11 cellular contexts compared by ENCODE assay signal in the genomic region with DNA sequence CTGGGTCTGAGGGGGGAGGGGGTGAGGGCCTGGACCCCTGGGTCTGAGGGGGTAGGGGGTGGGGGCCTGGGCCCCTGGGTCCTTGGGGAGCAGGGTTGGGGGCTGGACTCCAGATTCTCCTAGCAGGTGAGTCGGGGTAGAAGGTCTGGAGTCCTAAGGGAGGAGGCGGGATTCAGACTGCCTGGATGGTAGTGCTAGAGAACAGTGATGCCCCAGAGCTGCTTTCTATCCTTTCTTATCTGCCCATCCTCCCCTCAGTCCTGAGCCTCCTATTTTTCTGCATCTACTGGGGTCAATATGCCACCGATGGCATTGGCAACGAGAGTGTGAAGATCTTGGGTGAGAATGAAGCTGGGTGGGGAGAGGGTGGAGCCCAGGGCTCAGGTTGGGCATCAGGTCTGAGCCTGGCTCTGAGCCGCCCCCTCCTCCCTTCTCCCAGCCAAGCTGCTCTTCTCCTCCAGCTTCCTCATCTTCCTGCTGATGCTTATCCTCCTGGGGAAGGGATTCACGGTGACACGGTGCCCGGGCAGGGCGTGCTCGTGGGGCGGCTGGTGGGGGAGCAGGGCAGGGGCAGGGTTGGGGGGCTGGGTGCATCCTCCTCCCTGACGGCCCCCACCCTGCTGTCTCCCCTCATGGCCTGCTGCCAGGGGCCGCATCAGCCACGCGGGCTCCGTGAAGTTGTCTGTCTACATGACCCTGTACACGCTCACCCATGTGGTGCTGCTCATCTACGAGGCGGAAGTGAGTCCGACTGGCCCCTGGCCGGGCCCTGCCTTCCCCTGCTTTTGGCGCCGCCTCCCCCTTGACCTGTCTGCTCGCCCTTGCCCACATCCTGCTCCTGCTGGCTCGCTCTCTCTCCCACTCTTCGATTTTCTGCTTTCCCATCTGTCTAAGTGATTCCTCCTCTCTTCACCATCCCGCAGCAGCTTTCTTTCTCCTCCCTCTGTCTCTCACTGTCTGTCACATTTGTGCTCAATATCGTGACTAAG. TPM values are rescaled to one million over a fixed set of nuclear protein-coding genes. Genes with fewer than 3 reads are reported as not detected.
A peak's percentile ranks its signal among the peaks of the same experiment; 100 is the strongest.
DNase-seq lines count a peak whose midpoint lies in the region; ATAC-seq, FAIRE-seq and TF ChIP-seq lines count a peak whose summit lies in the region.
"Had no signal": no experiment of that assay in that cellular context is flagged by ENCODE, and none has a peak within 500 bp of the region (broad histone marks: within the 10 kb centered on the region; RNA-seq: fewer than 3 reads in every experiment).

No MANE protein-coding gene starts in this region.

- H3K4me3 ChIP-seq in A549: no peak overlapping the region
- H3K4me3 ChIP-seq in OCI-LY1 (ENCODE audit: low read depth, low read length, poor library complexity, severe bottlenecking): peak overlapping the region; percentile 51

- 64% methylated on average over 28 of the region's 28 CpGs for WGBS in A549 (ENCODE audit: missing lambda C conversion rate)

- H3K27ac ChIP-seq in A549 (no peak overlapping the region), OCI-LY1 (ENCODE audit: low read depth, low read length, poor library complexity, severe bottlenecking) (peak overlapping the region; percentile 88)

- no peak for TF ChIP-seq POLR2A in A549 (IDR thresholded peaks at IDR 0.05; ENCODE audit: low read length)

- in situ Hi-C loops in ACHN (cut with HindIII; ENCODE audit: low pct_ligation_motif_present, low pct_unique_long_range_greater_than_20kb, low sequenced_read_pairs): no loop called here

- H3F3A ChIP-seq in OCI-LY1 (ENCODE audit: insufficient read depth, low read length): no peaks in the 10 kb centered on the region

- FAIRE-seq in A549 (lab: Jason Lieb, UNC): no peak

- H3K79me2 ChIP-seq in OCI-LY1 (ENCODE audit: insufficient read depth, low read length): no peaks in the 10 kb centered on the region

- DNase-seq in A549 (ENCODE audit: low read depth in 1 of 2, low spot score in 1 of 2): peak in 1 of 2 experiments; percentile 56
- DNase-seq in glomerular visceral epithelial cell (ENCODE audit: extremely low spot score): peak; percentile 67
- no peak for DNase-seq in ACHN
- no peak for DNase-seq in ureter (ENCODE audit: low spot score)
- DNase-seq: activated T-cell treated with anti-CD3 and anti-CD28 coated beads, Interleukin-2, amount 50 U/mL, for 4 hours; Caco-2; NCI-H2029 treated with DMSO at 0.1 percent for 48 hours had no signal

- CTCF ChIA-PET in A549 (lab: Yijun Ruan, JAX): interaction anchor here (0.5 to 4.4 kb wide), 12 partner anchors 12 to 1453 kb away, joined by 3 to 30 read pairs (median 4); partner anchors contain the start of genes PAFAH1B3, POU2F2 and PRR19

- H3K4me2 ChIP-seq in A549: no peak overlapping the region
- peak overlapping the region; percentile 79 for H3K4me2 ChIP-seq in OCI-LY1 (ENCODE audit: low read length)

- POLR2A ChIA-PET in A549 (lab: Yijun Ruan, JAX): no interaction called here

- TF ChIP-seq CTCF in A549 (IDR thresholded peaks at IDR 0.05) (no peak), OCI-LY1 (IDR thresholded peaks at IDR 0.05; ENCODE audit: low read length) (no peak)

- H4K20me1 ChIP-seq in OCI-LY1 (ENCODE audit: insufficient read depth, low read length): no peaks in the 10 kb centered on the region

- TF ChIP-seq EP300 in A549 (IDR thresholded peaks at IDR 0.05): no peak

- peak overlapping the region; percentile 68 for H3K9ac ChIP-seq in OCI-LY1 (ENCODE audit: low read length)

- H3K9me2 ChIP-seq in OCI-LY1 (ENCODE audit: low read depth, low read length): no peaks in the 10 kb centered on the region

- no peaks in the 10 kb centered on the region for H3K9me3 ChIP-seq in A549
- no peaks in the 10 kb centered on the region for H3K9me3 ChIP-seq in OCI-LY1 (ENCODE audit: low read length)
- H3K9me3 ChIP-seq: Caco-2 had no signal

- H3K4me1 ChIP-seq in A549: peaks cover 5% of the 10 kb centered on the region; the same call in 1 of the 3 replicates
- H3K4me1 ChIP-seq in OCI-LY1 (ENCODE audit: insufficient read depth, low read length, severe bottlenecking): peaks cover 31% of the 10 kb centered on the region

- ATAC-seq in A549 (peak; percentile 16 to 36), GM19043 (IDR thresholded peaks at IDR 0.05; ENCODE audit: low read depth, unreplicated experiment) (peak; percentile 64), HG03520 (IDR thresholded peaks at IDR 0.05; ENCODE audit: unreplicated experiment) (no peak), HG02763 (IDR thresholded peaks at IDR 0.05; ENCODE audit: unreplicated experiment) (no peak)
- ATAC-seq: activated T-cell treated with anti-CD3 and anti-CD28 coated beads, Interleukin-2, amount 50 U/mL, for 4 hours had no signal

- H2AFZ ChIP-seq in OCI-LY1 (ENCODE audit: low read length): peak overlapping the region; percentile 48; the same call in 1 of the 2 replicates

- TF ChIP-seq RAD21 in A549 (conservative IDR thresholded peaks at IDR 0.05 in 1 of 2, IDR thresholded peaks at IDR 0.05 in 1 of 2): no peak

- no peaks in the 10 kb centered on the region for H3K27me3 ChIP-seq in OCI-LY1 (ENCODE audit: insufficient read depth, low read length)

- H3K36me3 ChIP-seq in OCI-LY1 (ENCODE audit: insufficient read depth, low read length): no peaks in the 10 kb centered on the region

TF ChIP-seq in A549, 52 proteins besides CTCF, POLR2A, EP300 and RAD21 (continues in another document):
- TF ChIP-seq ZFP36 (IDR thresholded peaks at IDR 0.05; ENCODE audit: borderline replicate concordance, partially characterized antibody) (no peak), ZC3H11A (IDR thresholded peaks at IDR 0.05) (no peak), JUNB (IDR thresholded peaks at IDR 0.05) (no peak), CBX8 (IDR thresholded peaks at IDR 0.05) (no peak), HEYL (CRISPR knock-in tag; IDR thresholded peaks at IDR 0.05) (no peak), ESRRA (IDR thresholded peaks at IDR 0.05; ENCODE audit: borderline replicate concordance, low read length) (no peak), TP53 (CRISPR knock-in tag; IDR thresholded peaks at IDR 0.05) (no peak), FOSL2 (IDR thresholded peaks at IDR 0.05) (no peak), FOSL2 (CRISPR knock-in tag; IDR thresholded peaks at IDR 0.05) (no peak), NPAS2 (CRISPR knock-in tag; IDR thresholded peaks at IDR 0.05; ENCODE audit: borderline replicate concordance) (no peak), CHD2 (IDR thresholded peaks at IDR 0.05; ENCODE audit: low read length, partially characterized antibody) (no peak), RFX5 (IDR thresholded peaks at IDR 0.05) (no peak), ZSCAN20 (CRISPR knock-in tag; IDR thresholded peaks at IDR 0.05) (no peak), SREBF2 (IDR thresholded peaks at IDR 0.05) (no peak)
- TF ChIP-seq, protein P1, sequence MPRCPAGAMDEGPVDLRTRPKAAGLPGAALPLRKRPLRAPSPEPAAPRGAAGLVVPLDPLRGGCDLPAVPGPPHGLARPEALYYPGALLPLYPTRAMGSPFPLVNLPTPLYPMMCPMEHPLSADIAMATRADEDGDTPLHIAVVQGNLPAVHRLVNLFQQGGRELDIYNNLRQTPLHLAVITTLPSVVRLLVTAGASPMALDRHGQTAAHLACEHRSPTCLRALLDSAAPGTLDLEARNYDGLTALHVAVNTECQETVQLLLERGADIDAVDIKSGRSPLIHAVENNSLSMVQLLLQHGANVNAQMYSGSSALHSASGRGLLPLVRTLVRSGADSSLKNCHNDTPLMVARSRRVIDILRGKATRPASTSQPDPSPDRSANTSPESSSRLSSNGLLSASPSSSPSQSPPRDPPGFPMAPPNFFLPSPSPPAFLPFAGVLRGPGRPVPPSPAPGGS (IDR thresholded peaks at IDR 0.05): no peak
- TF ChIP-seq, protein P2, sequence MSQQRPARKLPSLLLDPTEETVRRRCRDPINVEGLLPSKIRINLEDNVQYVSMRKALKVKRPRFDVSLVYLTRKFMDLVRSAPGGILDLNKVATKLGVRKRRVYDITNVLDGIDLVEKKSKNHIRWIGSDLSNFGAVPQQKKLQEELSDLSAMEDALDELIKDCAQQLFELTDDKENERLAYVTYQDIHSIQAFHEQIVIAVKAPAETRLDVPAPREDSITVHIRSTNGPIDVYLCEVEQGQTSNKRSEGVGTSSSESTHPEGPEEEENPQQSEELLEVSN (IDR thresholded peaks at IDR 0.05; ENCODE audit: borderline replicate concordance, low read depth): no peak

RNA-seq across cellular contexts. Expression of gene TMEM145, which starts 3.4 kb away (rescaled TPM):
- polyA plus RNA-seq in A549 (2011; rRNA removed) (0.71 and 1.8 TPM in 2 replicates), A549 (2017; fragmentation: RNase III; extraction: RNeasy Plus Mini Kit Qiagen cat#74134 plus additional on column Dnase treatment) (3.6 to 5.1 TPM (median 4.3 TPM) in 3 replicates)
- polyA plus RNA-seq in A549 (2012; cell fraction: cytosol; rRNA removed): 2.9 and 3.8 TPM in 2 replicates
- polyA plus RNA-seq in A549 (2012; cell fraction: nucleus; rRNA removed): 13.7 and 18.2 TPM in 2 replicates
- polyA minus RNA-seq in A549 (2011; rRNA and poly(A)+ RNA removed): 6.3 and 6.9 TPM in 2 replicates
- total RNA-seq in ureter: 1.4 TPM
- total RNA-seq: activated T-cell treated with anti-CD3 and anti-CD28 coated beads, Interleukin-2, amount 50 U/mL, for 4 hours had no signal

RNA-seq across cellular contexts. Expression of gene MEGF8, which starts 8.9 kb away (rescaled TPM):
- 8.9 and 10.4 TPM in 2 replicates for polyA plus RNA-seq in A549 (2011; rRNA removed)
- polyA plus RNA-seq in A549 (2012; cell fraction: cytosol; rRNA removed): 7.2 and 12.2 TPM in 2 replicates
- 26.3 and 37.1 TPM in 2 replicates for polyA plus RNA-seq in A549 (2012; cell fraction: nucleus; rRNA removed)
- 22.4 to 27.2 TPM (median 25.8 TPM) in 3 replicates for polyA plus RNA-seq in A549 (2017; fragmentation: RNase III; extraction: RNeasy Plus Mini Kit Qiagen cat#74134 plus additional on column Dnase treatment)
- 11.8 and 14.4 TPM in 2 replicates for polyA minus RNA-seq in A549 (2011; rRNA and poly(A)+ RNA removed)
- total RNA-seq in ureter: 22.0 TPM

RNA-seq across cellular contexts. Expression of gene PAFAH1B3, which starts 14.1 kb away (rescaled TPM):
- polyA plus RNA-seq in A549 (2011; rRNA removed): 79.7 and 101 TPM in 2 replicates
- polyA plus RNA-seq in A549 (2012; cell fraction: cytosol; rRNA removed): 268 and 299 TPM in 2 replicates
- polyA plus RNA-seq in A549 (2012; cell fraction: nucleus; rRNA removed): 241 and 275 TPM in 2 replicates
- 135 to 151 TPM (median 144 TPM) in 3 replicates for polyA plus RNA-seq in A549 (2017; fragmentation: RNase III; extraction: RNeasy Plus Mini Kit Qiagen cat#74134 plus additional on column Dnase treatment)
- polyA minus RNA-seq in A549 (2011; rRNA and poly(A)+ RNA removed): 179 and 227 TPM in 2 replicates
- 19.8 TPM for total RNA-seq in ureter

RNA-seq across cellular contexts. Expression of gene PRR19, which starts 14.6 kb away (rescaled TPM):
- 1.1 and 1.3 TPM in 2 replicates for polyA plus RNA-seq in A549 (2011; rRNA removed)
- polyA plus RNA-seq in A549 (2012; cell fraction: cytosol; rRNA removed): 2.7 and 3.7 TPM in 2 replicates
- polyA plus RNA-seq in A549 (2012; cell fraction: nucleus; rRNA removed): 3.5 and 5.2 TPM in 2 replicates
- polyA plus RNA-seq in A549 (2017; fragmentation: RNase III; extraction: RNeasy Plus Mini Kit Qiagen cat#74134 plus additional on column Dnase treatment): 3.4 to 4.5 TPM (median 4.2 TPM) in 3 replicates
- 0.50 and 1.2 TPM in 2 replicates for polyA minus RNA-seq in A549 (2011; rRNA and poly(A)+ RNA removed)
- total RNA-seq in ureter: 1.6 TPM

RNA-seq across cellular contexts. Expression of gene CIC, which starts 47.5 kb away (rescaled TPM):
- polyA plus RNA-seq in A549 (2011; rRNA removed) (7.2 and 7.7 TPM in 2 replicates), A549 (2017; fragmentation: RNase III; extraction: RNeasy Plus Mini Kit Qiagen cat#74134 plus additional on column Dnase treatment) (46.8 to 56.4 TPM (median 53.1 TPM) in 3 replicates)
- 26.8 and 35.8 TPM in 2 replicates for polyA plus RNA-seq in A549 (2012; cell fraction: cytosol; rRNA removed)
- 69.9 and 100.0 TPM in 2 replicates for polyA plus RNA-seq in A549 (2012; cell fraction: nucleus; rRNA removed)
- polyA minus RNA-seq in A549 (2011; rRNA and poly(A)+ RNA removed): 7.0 and 11.0 TPM in 2 replicates
- total RNA-seq in ureter: 83.4 TPM

Comparison
In these comparisons a context has a peak if more than half of its experiments do, and no peak if none do; other contexts are left out.
1. ATAC-seq: peak in A549 (2 of 2) and GM19043 (single experiment); none in HG03520 (single experiment) and HG02763 (single experiment).